Comparison of ENCODE assay signal across 35 cellular contexts in genomic region chr15:35851491-35851890, GRCh38.
"Had no signal": no experiment of that assay in that cellular context is flagged by ENCODE, and none has a peak within 500 bp of the region (broad histone marks: within the 10 kb centered on the region; RNA-seq: fewer than 3 reads in every experiment).

No MANE protein-coding gene starts in this region.

- H3K4me1 ChIP-seq: adrenal gland had no signal

- FAIRE-seq: astrocyte, bronchial epithelial cell, TTC549 had no signal

- H3K27me3 Mint-ChIP-seq: activated B cell treated with CpG ODN at 0.5 μM for 24 hours; activated CD4-positive, alpha-beta T cell treated with anti-CD3 and anti-CD28 coated beads, Interleukin-2, amount 10 ng/mL, durations not matched to agents 24 days and 14 days; brain; central memory CD8-positive, alpha-beta T cell had no signal

- H3K9me3 Mint-ChIP-seq: activated B cell treated with CpG ODN at 0.5 μM for 24 hours; activated CD4-positive, alpha-beta memory T cell treated with anti-CD3 and anti-CD28 coated beads for 36 hours; activated CD4-positive, alpha-beta T cell treated with anti-CD3 and anti-CD28 coated beads, Interleukin-2, amount 10 ng/mL, durations not matched to agents 24 days and 14 days; activated CD8-positive, alpha-beta T cell treated with anti-CD3 and anti-CD28 coated beads for 36 hours; activated naive CD4-positive, alpha-beta T cell treated with anti-CD3 and anti-CD28 coated beads for 36 hours; activated naive CD8-positive, alpha-beta T cell treated with anti-CD3 and anti-CD28 coated beads for 36 hours; activated T-cell treated with anti-CD3 and anti-CD28 coated beads, Interleukin-2, amount 50 U/mL, for 4 hours; activated T-helper 2 cell treated with anti-CD3 and anti-CD28 coated beads, Interferon-gamma antibody, Interleukin-2, Interleukin-4, amounts not matched to agents 10 μg/mL and 5 μg/mL and 100 μg/mL, durations not matched to agents 14 hours and 24 hours and 36 hours; T-helper 1 cell treated with Interleukin-12 subunit alpha and Interleukin-12 subunit beta and Interleukin-4 antibody, amounts not matched to agents 30 μg/mL and 1 μg/mL, for 36 hours; T-helper 2 cell treated with Interferon-gamma antibody and Interleukin-4, amounts not matched to agents 5 μg/mL and 100 μg/mL, for 36 hours had no signal

- H3K9me3 ChIP-seq: adrenal gland had no signal

- ATAC-seq: activated CD8-positive, alpha-beta T cell treated with anti-CD3 and anti-CD28 coated beads for 36 hours; activated naive CD4-positive, alpha-beta T cell treated with anti-CD3 and anti-CD28 coated beads, Interleukin-2, amount 50 U/mL, for 72 hours; activated T-cell treated with anti-CD3 and anti-CD28 coated beads, Interleukin-2, amount 50 U/mL, for 4 hours had no signal

- H3K36me3 ChIP-seq: adrenal gland had no signal

- H3K4me3 ChIP-seq: adrenal gland had no signal

- H3K36me3 Mint-ChIP-seq: activated CD4-positive, alpha-beta memory T cell treated with anti-CD3 and anti-CD28 coated beads for 36 hours; activated naive CD4-positive, alpha-beta T cell treated with anti-CD3 and anti-CD28 coated beads, Interleukin-2, amount 50 U/mL, for 72 hours; activated naive CD8-positive, alpha-beta T cell treated with anti-CD3 and anti-CD28 coated beads for 36 hours; brain had no signal

- H3K27ac ChIP-seq: adrenal gland, VCaP had no signal

- H3K4me3 Mint-ChIP-seq: activated B cell treated with CpG ODN at 0.5 μM for 24 hours; activated CD4-positive, alpha-beta memory T cell treated with anti-CD3 and anti-CD28 coated beads for 36 hours; activated CD4-positive, alpha-beta T cell treated with anti-CD3 and anti-CD28 coated beads, Interleukin-2, amount 10 ng/mL, durations not matched to agents 24 days and 14 days; activated CD8-positive, alpha-beta T cell treated with anti-CD3 and anti-CD28 coated beads for 36 hours; activated naive CD4-positive, alpha-beta T cell treated with anti-CD3 and anti-CD28 coated beads for 36 hours; activated naive CD8-positive, alpha-beta T cell treated with anti-CD3 and anti-CD28 coated beads for 36 hours; activated T-cell treated with anti-CD3 and anti-CD28 coated beads, Interleukin-2, amount 50 U/mL, for 4 hours; brain; central memory CD8-positive, alpha-beta T cell; T-helper 1 cell treated with Interleukin-12 subunit alpha and Interleukin-12 subunit beta and Interleukin-4 antibody, amounts not matched to agents 30 μg/mL and 1 μg/mL, for 36 hours; T-helper 2 cell treated with Interferon-gamma antibody and Interleukin-4, amounts not matched to agents 5 μg/mL and 100 μg/mL, for 36 hours had no signal

- DNase-seq: activated B cell treated with CpG ODN at 0.5 μM for 24 hours; activated CD4-positive, alpha-beta memory T cell treated with anti-CD3 and anti-CD28 coated beads for 36 hours; activated CD4-positive, alpha-beta T cell treated with anti-CD3 and anti-CD28 coated beads for 4 hours; activated CD4-positive, alpha-beta T cell treated with anti-CD3 and anti-CD28 coated beads, Interleukin-2, amount 10 ng/mL, durations not matched to agents 24 days and 14 days; activated CD4-positive, alpha-beta T cell treated with anti-CD3 and anti-CD28 coated beads, Interleukin-2, amount 50 U/mL, for 1 hour; activated CD4-positive, alpha-beta T cell treated with anti-CD3 and anti-CD28 coated beads, Interleukin-2, amount 50 U/mL, for 4 hours; activated CD4-positive, CD25-positive, alpha-beta regulatory T cell treated with anti-CD3 and anti-CD28 coated beads, Interleukin-2, amount 50 U/mL, for 72 hours; activated CD8-positive, alpha-beta memory T cell treated with anti-CD3 and anti-CD28 coated beads, Interleukin-2, amount 50 U/mL, for 4 hours; activated CD8-positive, alpha-beta T cell treated with anti-CD3 and anti-CD28 coated beads for 36 hours; activated effector memory CD4-positive, alpha-beta T cell treated with Interleukin-2 at 50 U/mL for 16 hours; activated gamma-delta T cell treated with Interleukin-2 at 50 U/mL for 16 hours; activated naive CD4-positive, alpha-beta T cell; activated naive CD4-positive, alpha-beta T cell treated with anti-CD3 and anti-CD28 coated beads for 36 hours; activated naive CD4-positive, alpha-beta T cell treated with anti-CD3 and anti-CD28 coated beads, Interleukin-2, amount 50 U/mL, for 16 hours; activated naive CD8-positive, alpha-beta T cell treated with anti-CD3 and anti-CD28 coated beads for 36 hours; activated T-cell treated with anti-CD3 and anti-CD28 coated beads for 4 hours; activated T-cell treated with anti-CD3 and anti-CD28 coated beads, Interleukin-2, amount 50 U/mL, for 1 hour; activated T-cell treated with anti-CD3 and anti-CD28 coated beads, Interleukin-2, amount 50 U/mL, for 4 hours; adrenal gland; amniotic stem cell; aorta; cerebellar nuclear complex; T-helper 1 cell; T-helper 2 cell; T-helper 9 cell had no signal

- H3K4me1 Mint-ChIP-seq: activated B cell treated with CpG ODN at 0.5 μM for 24 hours; activated CD4-positive, alpha-beta T cell treated with anti-CD3 and anti-CD28 coated beads, Interleukin-2, amount 10 ng/mL, durations not matched to agents 24 days and 14 days; activated naive CD8-positive, alpha-beta T cell treated with anti-CD3 and anti-CD28 coated beads for 36 hours; central memory CD8-positive, alpha-beta T cell had no signal

- H3K27me3 ChIP-seq: adrenal gland had no signal

- H3K27ac Mint-ChIP-seq: activated B cell treated with CpG ODN at 0.5 μM for 24 hours; activated CD4-positive, alpha-beta memory T cell treated with anti-CD3 and anti-CD28 coated beads for 36 hours; activated CD4-positive, alpha-beta T cell treated with anti-CD3 and anti-CD28 coated beads, Interleukin-2, amount 10 ng/mL, durations not matched to agents 24 days and 14 days; activated CD8-positive, alpha-beta T cell treated with anti-CD3 and anti-CD28 coated beads for 36 hours; activated naive CD4-positive, alpha-beta T cell treated with anti-CD3 and anti-CD28 coated beads for 36 hours; activated naive CD4-positive, alpha-beta T cell treated with anti-CD3 and anti-CD28 coated beads, Interleukin-2, amount 50 U/mL, for 72 hours; activated naive CD8-positive, alpha-beta T cell treated with anti-CD3 and anti-CD28 coated beads for 36 hours; activated T-helper 2 cell treated with anti-CD3 and anti-CD28 coated beads, Interferon-gamma antibody, Interleukin-2, Interleukin-4, amounts not matched to agents 10 μg/mL and 5 μg/mL and 100 μg/mL, durations not matched to agents 14 hours and 24 hours and 36 hours; brain; T-helper 1 cell treated with Interleukin-12 subunit alpha and Interleukin-12 subunit beta and Interleukin-4 antibody, amounts not matched to agents 30 μg/mL and 1 μg/mL, for 36 hours; T-helper 2 cell treated with Interferon-gamma antibody and Interleukin-4, amounts not matched to agents 5 μg/mL and 100 μg/mL, for 36 hours had no signal
